1 cellular context compared by ENCODE assay signal in genomic region chr17:63475491-63476412, GRCh38.
TF ChIP-seq lines count a peak whose summit lies in the region.

No MANE protein-coding gene starts in this region.

TF ChIP-seq in HEK293, 187 proteins besides CTCF, POLR2A, EP300 and RAD21 (continued from another document):
- TF ChIP-seq ZNF354C (tag by site-specific recombination; IDR thresholded peaks at IDR 0.05; ENCODE audit: borderline replicate concordance, low read depth), result no peak
- no peak for TF ChIP-seq GLIS2 (tag by site-specific recombination; IDR thresholded peaks at IDR 0.05)
- no peak for TF ChIP-seq SALL2 (tag by site-specific recombination; IDR thresholded peaks at IDR 0.05; ENCODE audit: borderline replicate concordance)
- TF ChIP-seq ZFHX2 (tag by site-specific recombination; conservative IDR thresholded peaks at IDR 0.05), result peak; percentile 17; the same call in 1 of the 2 replicates
- TF ChIP-seq ZNF341 (tag by site-specific recombination; IDR thresholded peaks at IDR 0.05; ENCODE audit: low read depth), result no peak
- TF ChIP-seq ZNF335 (tag by site-specific recombination; conservative IDR thresholded peaks at IDR 0.05), result peak; percentile 90
